In genomic region chr2:231643494-231643888, GRCh38 we compare ENCODE assay signal across 15 cellular contexts. TPM values are rescaled to one million over a fixed set of nuclear protein-coding genes. Genes with fewer than 3 reads are reported as not detected.
DNase-seq lines count a peak whose midpoint lies in the region; ATAC-seq, FAIRE-seq and TF ChIP-seq lines count a peak whose summit lies in the region.
"Had no signal": no experiment of that assay in that cellular context is flagged by ENCODE, and none has a peak within 500 bp of the region (broad histone marks: within the 10 kb centered on the region; RNA-seq: fewer than 3 reads in every experiment).

No MANE protein-coding gene starts in this region.

- no peak for TF ChIP-seq CTCF in kidney (IDR thresholded peaks at IDR 0.05; ENCODE audit: borderline replicate concordance, extremely low read depth, insufficient read depth)

- no peak for ATAC-seq in effector memory CD8-positive, alpha-beta T cell (replicated peaks)

- 81 to 89% (median 86%) methylated on average over 8 of the region's 8 CpGs for WGBS in adipose tissue, 3 donors

- no peaks in the 10 kb centered on the region for H3K27me3 ChIP-seq in stomach smooth muscle (ENCODE audit: control insufficient read depth in 1 of 2, insufficient read depth in 2 of 2, low read length in 2 of 2)

- peak overlapping the region; percentile 67 to 79 for H3K9ac ChIP-seq in kidney (ENCODE audit: low read length in 2 of 2)
- H3K9ac ChIP-seq in stomach smooth muscle (ENCODE audit: low read length in 2 of 2): peak overlapping the region; percentile 65 to 72

- no peak for FAIRE-seq in kidney (lab: Jason Lieb, UNC)
- FAIRE-seq: TTC549 had no signal

- H3K9me3 Mint-ChIP-seq in effector memory CD8-positive, alpha-beta T cell: no peaks in the 10 kb centered on the region

- H3K4me1 ChIP-seq in kidney (ENCODE audit: control insufficient read depth in 1 of 2, insufficient read depth in 1 of 2, low read depth in 1 of 2, low read length in 2 of 2): peaks cover 29 to 30% of the 10 kb centered on the region in 2 donors
- peaks cover 30% of the 10 kb centered on the region for H3K4me1 ChIP-seq in stomach smooth muscle (ENCODE audit: control insufficient read depth, insufficient read depth, low read length)

- H3K4me3 Mint-ChIP-seq in effector memory CD8-positive, alpha-beta T cell: no peak overlapping the region

- H3K36me3 ChIP-seq in kidney (ENCODE audit: control insufficient read depth in 1 of 2, insufficient read depth in 2 of 2, low read length in 2 of 2) (no peaks in the 10 kb centered on the region), stomach smooth muscle (ENCODE audit: control insufficient read depth in 2 of 2, insufficient read depth in 2 of 2, low read length in 2 of 2) (no peaks in the 10 kb centered on the region)

- DNase-seq in KBM-7 (peak; percentile 15), kidney (no peak), NCI-H1436 (lab: John Stamatoyannopoulos, UW) (no peak), NCI-H1092 (lab: John Stamatoyannopoulos, UW) (no peak)
- no peak for DNase-seq in effector memory CD8-positive, alpha-beta T cell
- no peak for DNase-seq in activated CD4-positive, alpha-beta T cell treated with anti-CD3 and anti-CD28 coated beads for 48 hours
- DNase-seq: activated effector memory CD4-positive, alpha-beta T cell treated with anti-CD3 and anti-CD28 coated beads, Interleukin-2, amount 50 U/mL, for 16 hours; DND-41; NCI-H82; stimulated activated CD4-positive, alpha-beta T cell treated with anti-CD3 and anti-CD28 coated beads, Interleukin-4, amount 100 ng/mL, for 24 hours had no signal

- H3K4me1 Mint-ChIP-seq in effector memory CD8-positive, alpha-beta T cell (ENCODE audit: low read depth in 2 of 2): peaks cover 7 to 9% of the 10 kb centered on the region in 2 donors

- H3K9me3 ChIP-seq in kidney (ENCODE audit: control insufficient read depth in 1 of 2, low read length in 2 of 2) (no peaks in the 10 kb centered on the region), stomach smooth muscle (ENCODE audit: control insufficient read depth in 2 of 2, low read length in 2 of 2) (no peaks in the 10 kb centered on the region)

- peak overlapping the region in 1 of 2 donors; percentile 26 for H3K4me3 ChIP-seq in kidney (ENCODE audit: low read length in 2 of 2)
- peak overlapping the region; percentile 57 to 69 for H3K4me3 ChIP-seq in stomach smooth muscle (ENCODE audit: low read length in 2 of 2)

- no peaks in the 10 kb centered on the region for H3K36me3 Mint-ChIP-seq in effector memory CD8-positive, alpha-beta T cell (ENCODE audit: insufficient read depth)

- peak overlapping the region in 1 of 2 donors; percentile 62 for H3K27ac Mint-ChIP-seq in effector memory CD8-positive, alpha-beta T cell

- in situ Hi-C loops in KBM-7 (cut with MboI; ENCODE audit: low pct_unique_long_range_greater_than_20kb, low sequenced_read_pairs): no loop called here

- peaks cover 0 to 11% of the 10 kb centered on the region in 2 donors for H3K27me3 Mint-ChIP-seq in effector memory CD8-positive, alpha-beta T cell

- H3K27ac ChIP-seq in adipose tissue (ENCODE audit: low read depth, low read length) (peak overlapping the region; percentile 66), kidney (ENCODE audit: low read depth in 2 of 2, low read length in 2 of 2) (peak overlapping the region; percentile 95 to 98), stomach smooth muscle (ENCODE audit: low read length) (peak overlapping the region; percentile 85)

- intact Hi-C loops in kidney (cut with DNase I): no loop called here

RNA-seq across cellular contexts. Expression of gene TEX44, which starts 50.8 kb away (rescaled TPM):
- not detected for polyA plus RNA-seq in adipose tissue
- not detected for total RNA-seq in kidney
- not detected for polyA plus RNA-seq in kidney (ENCODE audit: insufficient read depth, low read depth, low replicate concordance)
- total RNA-seq: epithelial cell of proximal tubule, mesenteric fat pad had no signal
